In the genomic region with DNA sequence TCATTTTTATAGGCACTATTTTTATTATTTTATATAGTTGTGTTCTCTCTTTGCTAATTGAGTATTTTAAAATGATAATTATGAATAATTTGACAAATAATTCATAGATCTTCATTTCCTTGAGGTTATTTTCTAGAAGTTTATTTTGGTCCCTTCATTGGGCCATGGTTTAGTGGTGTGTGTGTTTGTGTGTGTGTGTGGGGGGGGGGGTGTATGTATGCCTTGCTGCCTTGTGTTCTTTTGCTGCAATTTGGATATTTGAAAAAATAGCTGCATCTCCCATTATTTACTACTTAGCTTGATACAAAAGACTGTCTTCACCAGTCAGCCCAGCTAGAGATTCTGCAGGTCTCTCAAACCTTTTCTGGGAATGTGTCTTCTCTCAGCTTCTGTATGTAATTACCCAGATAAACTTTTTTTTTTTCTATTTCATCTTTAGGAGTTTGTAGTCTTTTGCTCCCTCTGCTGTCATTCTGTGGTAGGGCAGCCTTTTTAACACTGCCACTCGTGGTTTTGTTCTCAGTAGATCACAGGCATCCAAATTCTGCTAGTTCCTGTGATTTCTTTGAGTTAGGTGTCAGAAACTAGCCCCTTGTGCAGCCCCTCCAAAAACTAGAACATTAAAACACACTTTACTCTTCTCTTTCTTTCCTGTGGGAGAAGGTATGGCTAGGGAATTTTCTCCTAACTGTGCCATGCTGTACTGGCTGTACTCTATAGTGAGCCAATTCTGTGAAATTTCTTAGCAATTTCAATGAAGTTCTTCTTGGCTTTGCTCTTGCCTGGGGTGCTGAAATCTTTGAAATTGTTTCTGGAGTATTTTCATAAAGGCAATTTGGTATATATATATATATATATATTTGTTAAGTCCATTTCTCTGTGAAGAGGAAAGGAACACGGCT, we compare ENCODE assay signal across 8 cellular contexts. TPM values are rescaled to one million over a fixed set of nuclear protein-coding genes. Genes with fewer than 3 reads are reported as not detected.
DNase-seq lines count a peak whose midpoint lies in the region; ATAC-seq and TF ChIP-seq lines count a peak whose summit lies in the region.
"Not testable (repeated sequence)": the region's sequence is repeated elsewhere in the genome, so short reads cannot be mapped to it uniquely, and the experiment has no call there.
"Had no signal": no experiment of that assay in that cellular context is flagged by ENCODE, and none has a peak within 500 bp of the region (broad histone marks: within the 10 kb centered on the region; RNA-seq: fewer than 3 reads in every experiment).

No MANE protein-coding gene starts in this region.

- H3K23ac ChIP-seq in mesendoderm (ENCODE audit: low read length) = not testable (repeated sequence)

- H3K9ac ChIP-seq in mesendoderm (ENCODE audit: low read length) = not testable (repeated sequence)

- H3K79me2 ChIP-seq in mesendoderm (ENCODE audit: control insufficient read depth, insufficient read depth, low read length) = not testable (repeated sequence)

- not testable (repeated sequence) for H2BK15ac ChIP-seq in mesendoderm (replicated peaks; ENCODE audit: low read depth)

- not testable (repeated sequence) for H3K4me1 ChIP-seq in mesendoderm (ENCODE audit: control insufficient read depth, low read depth, low read length)

- H3K56ac ChIP-seq in mesendoderm (ENCODE audit: low read length) = not testable (repeated sequence)

- H2BK5ac ChIP-seq in mesendoderm (ENCODE audit: low read length) = not testable (repeated sequence)

- not testable (repeated sequence) for H3K18ac ChIP-seq in mesendoderm (ENCODE audit: low read length)

- not testable (repeated sequence) for H3K79me1 ChIP-seq in mesendoderm (ENCODE audit: low read length)

- not testable (repeated sequence) for H3K36me3 ChIP-seq in mesendoderm (ENCODE audit: control insufficient read depth, insufficient read depth, low read length)

- H4K5ac ChIP-seq in mesendoderm (ENCODE audit: low read length) = not testable (repeated sequence)

- not testable (repeated sequence) for H2BK120ac ChIP-seq in mesendoderm (ENCODE audit: low read depth, low read length)

- not testable (repeated sequence) for H3K27ac ChIP-seq in mesendoderm (ENCODE audit: low read depth, low read length)

- not testable (repeated sequence) for H3K4me2 ChIP-seq in mesendoderm (ENCODE audit: low read length)

- not testable (repeated sequence) for H4K8ac ChIP-seq in mesendoderm (ENCODE audit: low read depth, low read length)

- DNase-seq in HS-5 (ENCODE audit: low read depth) = peak; percentile 8
- DNase-seq in NCI-H69 (lab: John Stamatoyannopoulos, UW) = peak; percentile 17
- DNase-seq in activated CD4-positive, alpha-beta T cell treated with anti-CD3 and anti-CD28 coated beads, Interleukin-2, amount 50 U/mL, for 1 hour = peak; percentile 3
- DNase-seq in mesendoderm = peak; percentile 48

- H3K4ac ChIP-seq in mesendoderm (ENCODE audit: low read depth, low read length) = not testable (repeated sequence)

- not testable (repeated sequence) for H2AK5ac ChIP-seq in mesendoderm (ENCODE audit: low read length)

- H3K27me3 ChIP-seq in mesendoderm (ENCODE audit: insufficient read depth, low read length, poor library complexity) = not testable (repeated sequence)

- peak; percentile 34 for TF ChIP-seq CTCF in GM12873 (IDR thresholded peaks at IDR 0.05; ENCODE audit: insufficient read depth, low read depth, low read length, missing control alignments)

- ATAC-seq in GM21825 (IDR thresholded peaks at IDR 0.05; ENCODE audit: unreplicated experiment) = peak; percentile 65
- ATAC-seq in esophagus mucosa = peak; percentile 62

- WGBS in mesendoderm (ENCODE audit: extremely low coverage, insufficient coverage, low lambda C conversion rate) = no CpG with 5 or more reads among the region's 2 CpGs

- H3K4me3 ChIP-seq in mesendoderm (ENCODE audit: low read length) = not testable (repeated sequence)

RNA-seq across cellular contexts. Expression of a gene that starts 44.1 kb away (rescaled TPM):
- total RNA-seq in esophagus mucosa = not detected
- not detected for polyA plus RNA-seq in mesendoderm (2013, experiment 1 of 2)
- not detected for polyA plus RNA-seq in mesendoderm (2013, experiment 2 of 2)
- total RNA-seq: aorta had no signal
- polyA plus RNA-seq: aorta had no signal
